33 cellular contexts compared by ENCODE assay signal in genomic region chr1:110113551-110113950, GRCh38. TPM values are rescaled to one million over a fixed set of nuclear protein-coding genes. Genes with fewer than 3 reads are reported as not detected.
"Had no signal": no experiment of that assay in that cellular context is flagged by ENCODE, and none has a peak within 500 bp of the region (broad histone marks: within the 10 kb centered on the region; RNA-seq: fewer than 3 reads in every experiment).

No MANE protein-coding gene starts in this region.

- H3K9me3 ChIP-seq: ascending aorta, esophagus muscularis mucosa, heart right ventricle, neutrophil, ovary, prostate gland, sigmoid colon, uterus had no signal

- H3K4me1 Mint-ChIP-seq: memory B cell; naive thymus-derived CD8-positive, alpha-beta T cell had no signal

- H3K4me1 ChIP-seq: ascending aorta, esophagus muscularis mucosa, heart right ventricle, prostate gland, sigmoid colon, uterus had no signal

- H3K36me3 ChIP-seq: ascending aorta, esophagus muscularis mucosa, heart right ventricle, neutrophil, ovary, prostate gland, sigmoid colon, uterus had no signal

- H3K27ac Mint-ChIP-seq: activated naive CD8-positive, alpha-beta T cell treated with anti-CD3 and anti-CD28 coated beads, Interleukin-2, amount 10 ng/mL, durations not matched to agents 7 days and 5 days; activated T-cell treated with anti-CD3 and anti-CD28 coated beads, Interleukin-2, amount 50 U/mL, for 72 hours; effector memory CD8-positive, alpha-beta T cell; memory B cell; naive thymus-derived CD8-positive, alpha-beta T cell; stimulated activated memory B cell treated with anti-CD40 and anti-IgM and Interleukin-4, amounts not matched to agents 10 μg/mL and 1 μg/mL and 100 μg/mL, for 72 hours; stimulated activated naive CD8-positive, alpha-beta T cell treated with anti-CD3 and anti-CD28 coated beads, Interleukin-15, amount 100 ng/mL, for 72 hours; type B pancreatic cell had no signal

- H3K27ac ChIP-seq: ascending aorta, esophagus muscularis mucosa, heart right ventricle, neutrophil, ovary, prostate gland, sigmoid colon, uterus had no signal

- H3K4me3 Mint-ChIP-seq: activated naive CD8-positive, alpha-beta T cell treated with anti-CD3 and anti-CD28 coated beads, Interleukin-2, amount 10 ng/mL, durations not matched to agents 7 days and 5 days; activated T-cell treated with anti-CD3 and anti-CD28 coated beads, Interleukin-2, amount 50 U/mL, for 72 hours; brain; effector memory CD8-positive, alpha-beta T cell; memory B cell; naive thymus-derived CD8-positive, alpha-beta T cell; stimulated activated memory B cell treated with anti-CD40 and anti-IgM and Interleukin-4, amounts not matched to agents 10 μg/mL and 1 μg/mL and 100 μg/mL, for 72 hours; stimulated activated naive CD8-positive, alpha-beta T cell treated with anti-CD3 and anti-CD28 coated beads, Interleukin-15, amount 100 ng/mL, for 72 hours; type B pancreatic cell had no signal

- H3K9me3 Mint-ChIP-seq: activated naive CD8-positive, alpha-beta T cell treated with anti-CD3 and anti-CD28 coated beads, Interleukin-2, amount 10 ng/mL, durations not matched to agents 7 days and 5 days; activated T-cell treated with anti-CD3 and anti-CD28 coated beads, Interleukin-2, amount 50 U/mL, for 72 hours; effector memory CD8-positive, alpha-beta T cell; memory B cell; naive thymus-derived CD8-positive, alpha-beta T cell; stimulated activated memory B cell treated with anti-CD40 and anti-IgM and Interleukin-4, amounts not matched to agents 10 μg/mL and 1 μg/mL and 100 μg/mL, for 72 hours; stimulated activated naive CD8-positive, alpha-beta T cell treated with anti-CD3 and anti-CD28 coated beads, Interleukin-15, amount 100 ng/mL, for 72 hours; type B pancreatic cell had no signal

- H3K27me3 ChIP-seq: ascending aorta, ovary, uterus had no signal

- ATAC-seq: effector memory CD8-positive, alpha-beta T cell; heart right ventricle; naive thymus-derived CD8-positive, alpha-beta T cell; stimulated activated memory B cell treated with anti-CD40 and anti-IgM and Interleukin-4, amounts not matched to agents 10 μg/mL and 1 μg/mL and 100 μg/mL, for 72 hours; stimulated activated naive CD8-positive, alpha-beta T cell treated with anti-CD3 and anti-CD28 coated beads, Interleukin-15, amount 100 ng/mL, for 72 hours had no signal

- H3K36me3 Mint-ChIP-seq: activated naive CD8-positive, alpha-beta T cell treated with anti-CD3 and anti-CD28 coated beads, Interleukin-2, amount 10 ng/mL, durations not matched to agents 7 days and 5 days; brain; memory B cell; naive thymus-derived CD8-positive, alpha-beta T cell; stimulated activated memory B cell treated with anti-CD40 and anti-IgM and Interleukin-4, amounts not matched to agents 10 μg/mL and 1 μg/mL and 100 μg/mL, for 72 hours; type B pancreatic cell had no signal

- DNase-seq: activated CD4-positive, alpha-beta T cell treated with anti-CD3 and anti-CD28 coated beads for 4 hours; activated CD4-positive, alpha-beta T cell treated with anti-CD3 and anti-CD28 coated beads, Interleukin-2, amount 50 U/mL, for 4 hours; activated CD4-positive, CD25-positive, alpha-beta regulatory T cell; activated naive CD4-positive, alpha-beta T cell; activated naive CD8-positive, alpha-beta T cell treated with anti-CD3 and anti-CD28 coated beads, Interleukin-2, amount 10 ng/mL, durations not matched to agents 7 days and 5 days; activated T-cell treated with anti-CD3 and anti-CD28 coated beads for 4 hours; activated T-cell treated with anti-CD3 and anti-CD28 coated beads, Interleukin-2, amount 50 U/mL, for 72 hours; caudate nucleus; cortex of kidney; effector memory CD8-positive, alpha-beta T cell; foreskin melanocyte; heart right ventricle; naive thymus-derived CD8-positive, alpha-beta T cell; ovary; retina; sigmoid colon; small intestine; stimulated activated CD4-positive, alpha-beta T cell treated with anti-CD3 and anti-CD28 coated beads, Interleukin-4, amount 100 ng/mL, for 24 hours; stimulated activated naive CD8-positive, alpha-beta T cell treated with anti-CD3 and anti-CD28 coated beads, Interleukin-15, amount 100 ng/mL, for 72 hours; substantia nigra; uterus had no signal

- H3K4me3 ChIP-seq: ascending aorta, esophagus muscularis mucosa, heart right ventricle, ovary, prostate gland, sigmoid colon, uterus had no signal

RNA-seq across cellular contexts. Expression of gene UBL4B, which starts 1.3 kb away (rescaled TPM):
- total RNA-seq: activated naive CD8-positive, alpha-beta T cell treated with anti-CD3 and anti-CD28 coated beads, Interleukin-2, amount 10 ng/mL, durations not matched to agents 7 days and 5 days; activated T-cell treated with anti-CD3 and anti-CD28 coated beads, Interleukin-2, amount 50 U/mL, for 72 hours; ascending aorta; chondrocyte; esophagus muscularis mucosa; glomerular endothelial cell; heart right ventricle; kidney epithelial cell; naive thymus-derived CD8-positive, alpha-beta T cell; ovary; T-helper 1 cell treated with Interleukin-12 subunit alpha and Interleukin-12 subunit beta and Interleukin-4 antibody, amounts not matched to agents 30 ng/mL and 1 ng/mL, for 36 hours; uterus had no signal

RNA-seq across cellular contexts. Expression of gene SLC6A17, which starts 36.7 kb away (rescaled TPM):
- total RNA-seq: activated naive CD8-positive, alpha-beta T cell treated with anti-CD3 and anti-CD28 coated beads, Interleukin-2, amount 10 ng/mL, durations not matched to agents 7 days and 5 days; naive thymus-derived CD8-positive, alpha-beta T cell; T-helper 1 cell treated with Interleukin-12 subunit alpha and Interleukin-12 subunit beta and Interleukin-4 antibody, amounts not matched to agents 30 ng/mL and 1 ng/mL, for 36 hours had no signal

RNA-seq across cellular contexts. Expression of gene ALX3, which starts 43.1 kb away (rescaled TPM):
- total RNA-seq: activated naive CD8-positive, alpha-beta T cell treated with anti-CD3 and anti-CD28 coated beads, Interleukin-2, amount 10 ng/mL, durations not matched to agents 7 days and 5 days; activated T-cell treated with anti-CD3 and anti-CD28 coated beads, Interleukin-2, amount 50 U/mL, for 72 hours; ascending aorta; chondrocyte; esophagus muscularis mucosa; glomerular endothelial cell; heart right ventricle; kidney epithelial cell; naive thymus-derived CD8-positive, alpha-beta T cell; sigmoid colon; T-helper 1 cell treated with Interleukin-12 subunit alpha and Interleukin-12 subunit beta and Interleukin-4 antibody, amounts not matched to agents 30 ng/mL and 1 ng/mL, for 36 hours had no signal
